In the genomic region with DNA sequence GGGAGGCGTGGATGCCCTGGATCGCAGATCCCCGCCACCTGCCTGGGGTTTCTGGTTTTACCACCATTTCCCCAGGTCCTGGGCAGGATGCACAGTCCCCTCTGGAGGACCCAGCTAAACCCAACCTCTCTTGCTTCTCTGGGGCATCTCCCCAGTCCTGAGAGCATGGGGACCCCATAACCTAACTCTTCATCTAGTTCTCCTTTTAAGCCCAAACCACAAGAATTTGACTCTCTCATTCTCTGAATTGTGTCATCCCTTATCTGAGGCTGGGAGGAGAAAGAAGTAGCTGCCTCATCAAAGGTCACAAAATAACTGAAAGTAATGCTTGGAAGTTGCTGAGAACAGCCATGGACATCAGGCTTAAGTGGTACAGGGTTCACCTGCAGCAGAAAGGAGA, we compare ENCODE assay signal across 1 cellular context.
TF ChIP-seq lines count a peak whose summit lies in the region.

No MANE protein-coding gene starts in this region.

TF ChIP-seq in GM12878, 131 proteins besides CTCF, POLR2A, EP300 and RAD21 (continued from another document):
- no peak for TF ChIP-seq E2F4 (IDR thresholded peaks at IDR 0.05; ENCODE audit: low read depth, low read length)
- TF ChIP-seq CREM (IDR thresholded peaks at IDR 0.05; ENCODE audit: low read depth): no peak
- TF ChIP-seq, protein P1, sequence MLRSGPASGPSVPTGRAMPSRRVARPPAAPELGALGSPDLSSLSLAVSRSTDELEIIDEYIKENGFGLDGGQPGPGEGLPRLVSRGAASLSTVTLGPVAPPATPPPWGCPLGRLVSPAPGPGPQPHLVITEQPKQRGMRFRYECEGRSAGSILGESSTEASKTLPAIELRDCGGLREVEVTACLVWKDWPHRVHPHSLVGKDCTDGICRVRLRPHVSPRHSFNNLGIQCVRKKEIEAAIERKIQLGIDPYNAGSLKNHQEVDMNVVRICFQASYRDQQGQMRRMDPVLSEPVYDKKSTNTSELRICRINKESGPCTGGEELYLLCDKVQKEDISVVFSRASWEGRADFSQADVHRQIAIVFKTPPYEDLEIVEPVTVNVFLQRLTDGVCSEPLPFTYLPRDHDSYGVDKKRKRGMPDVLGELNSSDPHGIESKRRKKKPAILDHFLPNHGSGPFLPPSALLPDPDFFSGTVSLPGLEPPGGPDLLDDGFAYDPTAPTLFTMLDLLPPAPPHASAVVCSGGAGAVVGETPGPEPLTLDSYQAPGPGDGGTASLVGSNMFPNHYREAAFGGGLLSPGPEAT (IDR thresholded peaks at IDR 0.05; ENCODE audit: low read depth): no peak
- no peak for TF ChIP-seq CREB1 (IDR thresholded peaks at IDR 0.05; ENCODE audit: low read depth)
- no peak for TF ChIP-seq LARP7 (IDR thresholded peaks at IDR 0.05)
- TF ChIP-seq, protein P2, sequence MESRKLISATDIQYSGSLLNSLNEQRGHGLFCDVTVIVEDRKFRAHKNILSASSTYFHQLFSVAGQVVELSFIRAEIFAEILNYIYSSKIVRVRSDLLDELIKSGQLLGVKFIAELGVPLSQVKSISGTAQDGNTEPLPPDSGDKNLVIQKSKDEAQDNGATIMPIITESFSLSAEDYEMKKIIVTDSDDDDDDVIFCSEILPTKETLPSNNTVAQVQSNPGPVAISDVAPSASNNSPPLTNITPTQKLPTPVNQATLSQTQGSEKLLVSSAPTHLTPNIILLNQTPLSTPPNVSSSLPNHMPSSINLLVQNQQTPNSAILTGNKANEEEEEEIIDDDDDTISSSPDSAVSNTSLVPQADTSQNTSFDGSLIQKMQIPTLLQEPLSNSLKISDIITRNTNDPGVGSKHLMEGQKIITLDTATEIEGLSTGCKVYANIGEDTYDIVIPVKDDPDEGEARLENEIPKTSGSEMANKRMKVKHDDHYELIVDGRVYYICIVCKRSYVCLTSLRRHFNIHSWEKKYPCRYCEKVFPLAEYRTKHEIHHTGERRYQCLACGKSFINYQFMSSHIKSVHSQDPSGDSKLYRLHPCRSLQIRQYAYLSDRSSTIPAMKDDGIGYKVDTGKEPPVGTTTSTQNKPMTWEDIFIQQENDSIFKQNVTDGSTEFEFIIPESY (IDR thresholded peaks at IDR 0.05): no peak
- TF ChIP-seq, protein P3, sequence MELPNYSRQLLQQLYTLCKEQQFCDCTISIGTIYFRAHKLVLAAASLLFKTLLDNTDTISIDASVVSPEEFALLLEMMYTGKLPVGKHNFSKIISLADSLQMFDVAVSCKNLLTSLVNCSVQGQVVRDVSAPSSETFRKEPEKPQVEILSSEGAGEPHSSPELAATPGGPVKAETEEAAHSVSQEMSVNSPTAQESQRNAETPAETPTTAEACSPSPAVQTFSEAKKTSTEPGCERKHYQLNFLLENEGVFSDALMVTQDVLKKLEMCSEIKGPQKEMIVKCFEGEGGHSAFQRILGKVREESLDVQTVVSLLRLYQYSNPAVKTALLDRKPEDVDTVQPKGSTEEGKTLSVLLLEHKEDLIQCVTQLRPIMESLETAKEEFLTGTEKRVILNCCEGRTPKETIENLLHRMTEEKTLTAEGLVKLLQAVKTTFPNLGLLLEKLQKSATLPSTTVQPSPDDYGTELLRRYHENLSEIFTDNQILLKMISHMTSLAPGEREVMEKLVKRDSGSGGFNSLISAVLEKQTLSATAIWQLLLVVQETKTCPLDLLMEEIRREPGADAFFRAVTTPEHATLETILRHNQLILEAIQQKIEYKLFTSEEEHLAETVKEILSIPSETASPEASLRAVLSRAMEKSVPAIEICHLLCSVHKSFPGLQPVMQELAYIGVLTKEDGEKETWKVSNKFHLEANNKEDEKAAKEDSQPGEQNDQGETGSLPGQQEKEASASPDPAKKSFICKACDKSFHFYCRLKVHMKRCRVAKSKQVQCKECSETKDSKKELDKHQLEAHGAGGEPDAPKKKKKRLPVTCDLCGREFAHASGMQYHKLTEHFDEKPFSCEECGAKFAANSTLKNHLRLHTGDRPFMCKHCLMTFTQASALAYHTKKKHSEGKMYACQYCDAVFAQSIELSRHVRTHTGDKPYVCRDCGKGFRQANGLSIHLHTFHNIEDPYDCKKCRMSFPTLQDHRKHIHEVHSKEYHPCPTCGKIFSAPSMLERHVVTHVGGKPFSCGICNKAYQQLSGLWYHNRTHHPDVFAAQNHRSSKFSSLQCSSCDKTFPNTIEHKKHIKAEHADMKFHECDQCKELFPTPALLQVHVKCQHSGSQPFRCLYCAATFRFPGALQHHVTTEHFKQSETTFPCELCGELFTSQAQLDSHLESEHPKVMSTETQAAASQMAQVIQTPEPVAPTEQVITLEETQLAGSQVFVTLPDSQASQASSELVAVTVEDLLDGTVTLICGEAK (IDR thresholded peaks at IDR 0.05; ENCODE audit: borderline replicate concordance): no peak
- TF ChIP-seq ETV6 (conservative IDR thresholded peaks at IDR 0.05 in 1 of 2, IDR thresholded peaks at IDR 0.05 in 1 of 2; ENCODE audit: borderline replicate concordance in 1 of 2, low read depth in 1 of 2): no peak
- TF ChIP-seq CEBPB (IDR thresholded peaks at IDR 0.05; ENCODE audit: borderline replicate concordance in 1 of 2, low read depth in 2 of 2, low read length in 2 of 2): no peak
- TF ChIP-seq SRF (IDR thresholded peaks at IDR 0.05; ENCODE audit: low read depth in 2 of 2, low read length in 2 of 2): no peak
- no peak for TF ChIP-seq IRF4 (IDR thresholded peaks at IDR 0.05; ENCODE audit: low read depth, low read length)
- TF ChIP-seq BCLAF1 (IDR thresholded peaks at IDR 0.05): no peak
